In genomic region chr20:39631557-39631956, GRCh38 we compare ENCODE assay signal across 28 cellular contexts.
DNase-seq lines count a peak whose midpoint lies in the region; ATAC-seq, FAIRE-seq and TF ChIP-seq lines count a peak whose summit lies in the region.
"Had no signal": no experiment of that assay in that cellular context is flagged by ENCODE, and none has a peak within 500 bp of the region (broad histone marks: within the 10 kb centered on the region; RNA-seq: fewer than 3 reads in every experiment).

No MANE protein-coding gene starts in this region.

- no peak overlapping the region for H3K4me3 Mint-ChIP-seq in astrocyte (ENCODE audit: unreplicated experiment)
- H3K4me3 Mint-ChIP-seq: memory B cell; neural crest cell; stimulated activated memory B cell treated with anti-CD40 and anti-IgM and Interleukin-4, amounts not matched to agents 10 μg/mL and 1 μg/mL and 100 μg/mL, for 72 hours had no signal

- no peak overlapping the region for H3K27ac ChIP-seq in astrocyte (ENCODE audit: low read depth, low read length)
- H3K27ac ChIP-seq: coronary artery, parathyroid adenoma, upper lobe of right lung had no signal

- no peaks in the 10 kb centered on the region for H4K20me1 ChIP-seq in astrocyte (ENCODE audit: insufficient read depth, low read length)

- FAIRE-seq in astrocyte (lab: Jason Lieb, UNC) = peak; percentile 5

- H3K4me1 Mint-ChIP-seq in astrocyte (ENCODE audit: low read depth, unreplicated experiment) = peaks cover 12% of the 10 kb centered on the region
- H3K4me1 Mint-ChIP-seq: neural crest cell had no signal

- H3K4me1 ChIP-seq in astrocyte (ENCODE audit: insufficient read depth, low read length) = no peaks in the 10 kb centered on the region
- H3K4me1 ChIP-seq: upper lobe of right lung had no signal

- H3K4me2 ChIP-seq in astrocyte (ENCODE audit: low read length) = no peak overlapping the region

- H3K27ac Mint-ChIP-seq in astrocyte (ENCODE audit: unreplicated experiment) = no peak overlapping the region
- H3K27ac Mint-ChIP-seq: memory B cell; stimulated activated memory B cell treated with anti-CD40 and anti-IgM and Interleukin-4, amounts not matched to agents 10 μg/mL and 1 μg/mL and 100 μg/mL, for 72 hours had no signal

- no peaks in the 10 kb centered on the region for H3K9me3 Mint-ChIP-seq in astrocyte (ENCODE audit: unreplicated experiment)
- H3K9me3 Mint-ChIP-seq: memory B cell; neural crest cell; stimulated activated memory B cell treated with anti-CD40 and anti-IgM and Interleukin-4, amounts not matched to agents 10 μg/mL and 1 μg/mL and 100 μg/mL, for 72 hours had no signal

- H3K9me3 ChIP-seq in astrocyte (ENCODE audit: insufficient read depth, low read depth, low read length) = no peaks in the 10 kb centered on the region
- H3K9me3 ChIP-seq: upper lobe of right lung had no signal

- H3K27me3 Mint-ChIP-seq in astrocyte (ENCODE audit: low read depth, unreplicated experiment) = peaks cover 12% of the 10 kb centered on the region
- H3K27me3 Mint-ChIP-seq: stimulated activated memory B cell treated with anti-CD40 and anti-IgM and Interleukin-4, amounts not matched to agents 10 μg/mL and 1 μg/mL and 100 μg/mL, for 72 hours had no signal

- ATAC-seq in esophagus mucosa = peak; percentile 88
- ATAC-seq: right cardiac atrium; stimulated activated memory B cell treated with anti-CD40 and anti-IgM and Interleukin-4, amounts not matched to agents 10 μg/mL and 1 μg/mL and 100 μg/mL, for 72 hours; upper lobe of right lung had no signal

- DNase-seq in HS-5 (ENCODE audit: low read depth) = peak; percentile 5
- peak; percentile 55 for DNase-seq in astrocyte (ENCODE audit: low read depth)
- peak; percentile 4 for DNase-seq in non-pigmented ciliary epithelial cell (ENCODE audit: low read depth)
- DNase-seq in epidermal melanocyte (ENCODE audit: insufficient read length, low spot score) = no peak
- no peak for DNase-seq in NCI-H1436 (lab: John Stamatoyannopoulos, UW)
- DNase-seq in T-helper 1 cell = no peak
- no peak for DNase-seq in anterior cingulate cortex (lab: John Stamatoyannopoulos, UW)
- DNase-seq: activated CD4-positive, alpha-beta T cell treated with anti-CD3 and anti-CD28 coated beads for 4 hours; activated effector memory CD4-positive, alpha-beta T cell treated with Interleukin-2 at 50 U/mL for 16 hours; activated T-cell treated with anti-CD3 and anti-CD28 coated beads for 4 hours; C1 segment of cervical spinal cord; COR-L47; effector memory CD4-positive, alpha-beta T cell; GDM1; KBM-7; NCI-H2081; NCI-H2227 treated with DMSO at 0.1 percent for 48 hours; right cardiac atrium; RPMI8226; stimulated activated CD4-positive, alpha-beta T cell treated with anti-CD3 and anti-CD28 coated beads, Interleukin-4, amount 100 ng/mL, for 24 hours; substantia nigra; upper lobe of right lung had no signal

- no peaks in the 10 kb centered on the region for H3K36me3 Mint-ChIP-seq in astrocyte (ENCODE audit: low read depth, unreplicated experiment)
- H3K36me3 Mint-ChIP-seq: memory B cell; stimulated activated memory B cell treated with anti-CD40 and anti-IgM and Interleukin-4, amounts not matched to agents 10 μg/mL and 1 μg/mL and 100 μg/mL, for 72 hours had no signal

- no peak overlapping the region for H3K4me3 ChIP-seq in astrocyte (ENCODE audit: insufficient read depth, low read depth, low read length)
- H3K4me3 ChIP-seq: coronary artery, upper lobe of right lung had no signal

- peaks cover 7% of the 10 kb centered on the region for H3K27me3 ChIP-seq in astrocyte (ENCODE audit: insufficient read depth, low read length)
- H3K27me3 ChIP-seq: upper lobe of right lung had no signal

- no peak for TF ChIP-seq CTCF in astrocyte (IDR thresholded peaks at IDR 0.05; ENCODE audit: insufficient read depth, low read depth, low read length)

- no peak overlapping the region for H2AFZ ChIP-seq in astrocyte (ENCODE audit: low read depth, low read length)
- H2AFZ ChIP-seq: parathyroid adenoma had no signal

- H3K36me3 ChIP-seq in astrocyte (ENCODE audit: insufficient read depth, low read length) = no peaks in the 10 kb centered on the region
- H3K36me3 ChIP-seq: upper lobe of right lung had no signal

- H3K9ac ChIP-seq in astrocyte (ENCODE audit: low read length) = no peak overlapping the region
- H3K9ac ChIP-seq: parathyroid adenoma had no signal

- H3K79me2 ChIP-seq in astrocyte (ENCODE audit: insufficient read depth, low read length) = no peaks in the 10 kb centered on the region
- H3K79me2 ChIP-seq: parathyroid adenoma had no signal

Comparison
In these comparisons a context has a peak if more than half of its experiments do, and no peak if none do; other contexts are left out.
1. DNase-seq: peak in HS-5 (single experiment), astrocyte (single experiment) and non-pigmented ciliary epithelial cell (single experiment); none in epidermal melanocyte (single experiment), NCI-H1436 (single experiment), T-helper 1 cell (0 of 5) and anterior cingulate cortex (0 of 58).